ENCODE assay signal across 19 cellular contexts in the genomic region with DNA sequence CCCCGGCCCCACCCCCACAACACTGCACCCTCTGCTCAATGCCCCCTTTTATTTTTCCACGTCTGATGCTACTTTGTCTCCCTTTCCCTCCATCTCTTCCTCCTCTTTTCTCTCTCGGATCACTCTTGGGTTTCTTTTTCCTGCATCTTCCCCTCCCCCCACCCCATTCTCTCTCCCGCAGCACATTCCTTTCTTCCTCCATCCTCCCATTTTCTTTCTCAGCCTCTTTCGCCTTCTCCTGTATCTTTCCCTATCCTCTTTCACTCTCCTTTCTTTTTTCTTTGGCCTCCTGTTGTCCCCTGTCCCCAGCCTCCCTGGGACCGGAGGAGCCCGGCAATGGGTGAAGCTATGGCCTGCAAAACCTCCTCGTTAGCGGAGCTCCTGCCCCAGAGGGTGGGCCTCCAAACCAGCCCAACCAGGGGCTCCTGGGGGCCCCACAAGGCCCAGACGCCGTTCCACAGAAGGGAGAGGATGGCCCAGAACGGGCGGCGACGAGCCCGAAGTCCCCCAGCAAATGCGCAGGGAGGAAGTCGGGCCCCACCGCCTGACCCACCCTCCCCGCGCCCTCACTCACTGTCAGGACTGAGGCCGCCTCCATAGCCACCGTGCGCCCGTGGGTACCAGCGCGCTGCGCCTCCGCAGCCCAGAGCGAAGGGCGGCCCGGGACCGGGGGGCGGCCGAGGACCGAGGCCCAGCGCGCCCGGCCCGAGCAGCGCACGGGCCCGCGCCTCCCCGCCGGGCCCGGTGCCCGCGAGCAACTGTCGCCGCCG. TPM values are rescaled to one million over a fixed set of nuclear protein-coding genes. Genes with fewer than 3 reads are reported as not detected.
DNase-seq lines count a peak whose midpoint lies in the region; ATAC-seq and TF ChIP-seq lines count a peak whose summit lies in the region.
"Had no signal": no experiment of that assay in that cellular context is flagged by ENCODE, and none has a peak within 500 bp of the region (broad histone marks: within the 10 kb centered on the region; RNA-seq: fewer than 3 reads in every experiment).

No MANE protein-coding gene starts in this region.

- H2BK5ac ChIP-seq in mesendoderm (ENCODE audit: low read length): no peak overlapping the region

- H3K56ac ChIP-seq in mesendoderm (ENCODE audit: low read length): peak overlapping the region; percentile 89

- H3K9me3 Mint-ChIP-seq in WTC11: no peaks in the 10 kb centered on the region
- H3K9me3 Mint-ChIP-seq: activated CD4-positive, alpha-beta memory T cell treated with anti-CD3 and anti-CD28 coated beads for 36 hours; CD8-positive, alpha-beta T cell; natural killer cell treated with Interleukin-12 subunit alpha and Interleukin-12 subunit beta and Interleukin-15 and Interleukin-18, amount 100 ng/mL, for 72 hours had no signal

- no peak overlapping the region for H3K18ac ChIP-seq in mesendoderm (ENCODE audit: low read length)

- H3K23ac ChIP-seq in mesendoderm (ENCODE audit: low read length): no peak overlapping the region

- H3K4me3 ChIP-seq in left ventricle myocardium inferior (peak overlapping the region; percentile 43), right atrium auricular region (peak overlapping the region in 1 of 2 donors; percentile 33), mesendoderm (ENCODE audit: low read length) (no peak overlapping the region), suprapubic skin (peak overlapping the region; percentile 32)
- H3K4me3 ChIP-seq: thoracic aorta had no signal

- H3K4me3 Mint-ChIP-seq in WTC11: peak overlapping the region; percentile 65
- H3K4me3 Mint-ChIP-seq: activated CD4-positive, alpha-beta memory T cell treated with anti-CD3 and anti-CD28 coated beads for 36 hours; CD8-positive, alpha-beta T cell; natural killer cell treated with Interleukin-12 subunit alpha and Interleukin-12 subunit beta and Interleukin-15 and Interleukin-18, amount 100 ng/mL, for 72 hours had no signal

- H3K27me3 ChIP-seq in left ventricle myocardium inferior (ENCODE audit: low read depth) (peaks cover 100% of the 10 kb centered on the region), right atrium auricular region (peaks cover 20 to 41% of the 10 kb centered on the region in 2 donors), mesendoderm (ENCODE audit: insufficient read depth, low read length, poor library complexity) (peaks cover 90% of the 10 kb centered on the region), suprapubic skin (peaks cover 100% of the 10 kb centered on the region)

- peaks cover 91% of the 10 kb centered on the region for H3K27me3 Mint-ChIP-seq in WTC11 (ENCODE audit: low read depth)

- CTCF ChIA-PET in WTC11 (lab: Charles Lee): interaction anchor here (0.9 to 2.8 kb wide), 5 partner anchors 13 to 182 kb away, joined by 4 to 8 read pairs (median 7); no protein-coding TSS in a partner anchor

- H3K27ac ChIP-seq in left ventricle myocardium inferior (replicated peaks) (no peak overlapping the region), right atrium auricular region (no peak overlapping the region), mesendoderm (ENCODE audit: low read depth, low read length) (no peak overlapping the region), suprapubic skin (no peak overlapping the region)
- H3K27ac ChIP-seq: heart left ventricle, thoracic aorta had no signal

- H3K9me3 ChIP-seq in left ventricle myocardium inferior (replicated peaks) (no peaks in the 10 kb centered on the region), right atrium auricular region (no peaks in the 10 kb centered on the region), suprapubic skin (no peaks in the 10 kb centered on the region)
- H3K9me3 ChIP-seq: heart left ventricle, thoracic aorta had no signal

- POLR2A ChIA-PET in WTC11 (lab: Charles Lee): no interaction called here

- H3K36me3 Mint-ChIP-seq in WTC11: peaks cover 3% of the 10 kb centered on the region; the same call in 1 of the 2 replicates
- H3K36me3 Mint-ChIP-seq: activated CD4-positive, alpha-beta memory T cell treated with anti-CD3 and anti-CD28 coated beads for 36 hours; CD8-positive, alpha-beta T cell; natural killer cell treated with Interleukin-12 subunit alpha and Interleukin-12 subunit beta and Interleukin-15 and Interleukin-18, amount 100 ng/mL, for 72 hours had no signal

- no peak for TF ChIP-seq POLR2A in suprapubic skin (IDR thresholded peaks at IDR 0.05)

- no CpG with 5 or more reads among the region's 52 CpGs for WGBS in mesendoderm (ENCODE audit: extremely low coverage, insufficient coverage, low lambda C conversion rate)
- WGBS in suprapubic skin: 5% methylated on average over 10 of the region's 52 CpGs

- H3K4ac ChIP-seq in mesendoderm (ENCODE audit: low read depth, low read length): no peak overlapping the region

- no peak for TF ChIP-seq EP300 in suprapubic skin (IDR thresholded peaks at IDR 0.05)

- H4K5ac ChIP-seq in mesendoderm (ENCODE audit: low read length): no peak overlapping the region

- no peak for TF ChIP-seq CTCF in left ventricle myocardium inferior (IDR thresholded peaks at IDR 0.05; ENCODE audit: borderline replicate concordance)
- TF ChIP-seq CTCF in right atrium auricular region (IDR thresholded peaks at IDR 0.05): no peak
- TF ChIP-seq CTCF in WTC11 (IDR thresholded peaks at IDR 0.05): no peak
- no peak for TF ChIP-seq CTCF in suprapubic skin (IDR thresholded peaks at IDR 0.05)

- no peaks in the 10 kb centered on the region for H3K79me2 ChIP-seq in mesendoderm (ENCODE audit: control insufficient read depth, insufficient read depth, low read length)

- H3K27ac Mint-ChIP-seq in WTC11: no peak overlapping the region
- H3K27ac Mint-ChIP-seq: activated CD4-positive, alpha-beta memory T cell treated with anti-CD3 and anti-CD28 coated beads for 36 hours; CD8-positive, alpha-beta T cell; natural killer cell treated with Interleukin-12 subunit alpha and Interleukin-12 subunit beta and Interleukin-15 and Interleukin-18, amount 100 ng/mL, for 72 hours had no signal

- intact Hi-C loops in left ventricle myocardium inferior (cut with micrococcal nuclease): no loop called here

- no peak overlapping the region for H4K8ac ChIP-seq in mesendoderm (ENCODE audit: low read depth, low read length)

- H3K4me2 ChIP-seq in mesendoderm (ENCODE audit: low read length): peak overlapping the region; percentile 87

- H3K4me1 ChIP-seq in left ventricle myocardium inferior (peaks cover 15% of the 10 kb centered on the region), right atrium auricular region (peaks cover 0 to 12% of the 10 kb centered on the region in 2 donors), mesendoderm (ENCODE audit: control insufficient read depth, low read depth, low read length) (peaks cover 2% of the 10 kb centered on the region), suprapubic skin (peaks cover 20% of the 10 kb centered on the region)

- H3K4me1 Mint-ChIP-seq in WTC11: peaks cover 26% of the 10 kb centered on the region

- no peak overlapping the region for H2BK15ac ChIP-seq in mesendoderm (replicated peaks; ENCODE audit: low read depth)

- H3K36me3 ChIP-seq in left ventricle myocardium inferior: no peaks in the 10 kb centered on the region
- no peaks in the 10 kb centered on the region for H3K36me3 ChIP-seq in right atrium auricular region
- no peaks in the 10 kb centered on the region for H3K36me3 ChIP-seq in mesendoderm (ENCODE audit: control insufficient read depth, insufficient read depth, low read length)
- no peaks in the 10 kb centered on the region for H3K36me3 ChIP-seq in suprapubic skin
- H3K36me3 ChIP-seq: heart left ventricle, thoracic aorta had no signal

- no peak overlapping the region for H2AK5ac ChIP-seq in mesendoderm (ENCODE audit: low read length)

- no peak for DNase-seq in left ventricle myocardium inferior
- DNase-seq in right atrium auricular region (ENCODE audit: low spot score): no peak
- DNase-seq in WTC11 (ENCODE audit: low spot score): no peak
- no peak for DNase-seq in mesendoderm
- DNase-seq in suprapubic skin (ENCODE audit: low spot score in 2 of 2): no peak
- DNase-seq in SHP77 (lab: John Stamatoyannopoulos, UW): no peak
- no peak for DNase-seq in DMS53 treated with DMSO at 0.1 percent for 48 hours (lab: John Stamatoyannopoulos, UW; ENCODE audit: unreplicated experiment)
- DNase-seq in activated CD8-positive, alpha-beta memory T cell treated with anti-CD3 and anti-CD28 coated beads, Interleukin-2, amount 50 U/mL, for 48 hours: no peak
- DNase-seq: activated CD4-positive, alpha-beta memory T cell treated with anti-CD3 and anti-CD28 coated beads for 36 hours; CD8-positive, alpha-beta T cell; DMS79 treated with DMSO at 0.1 percent for 48 hours; heart left ventricle; Karpas-422; NCI-H1048; NCI-H2081 had no signal

- H3K79me1 ChIP-seq in mesendoderm (ENCODE audit: low read length): no peaks in the 10 kb centered on the region

- peak overlapping the region; percentile 66 for H3K9ac ChIP-seq in mesendoderm (ENCODE audit: low read length)

- H2BK120ac ChIP-seq in mesendoderm (ENCODE audit: low read depth, low read length): no peak overlapping the region

- ATAC-seq in WTC11: no peak
- ATAC-seq: CD8-positive, alpha-beta T cell; heart left ventricle; natural killer cell treated with Interleukin-12 subunit alpha and Interleukin-12 subunit beta and Interleukin-15 and Interleukin-18, amount 100 ng/mL, for 72 hours had no signal

TF ChIP-seq in WTC11, 78 proteins besides CTCF, POLR2A, EP300 and RAD21 (continues in another document):
- TF ChIP-seq FOXJ3 (CRISPR knock-in tag; IDR thresholded peaks at IDR 0.05; ENCODE audit: borderline replicate concordance) (no peak), ATF3 (CRISPR knock-in tag; conservative IDR thresholded peaks at IDR 0.05) (no peak), GABPB1 (CRISPR knock-in tag; IDR thresholded peaks at IDR 0.05) (no peak), NFATC4 (CRISPR knock-in tag; IDR thresholded peaks at IDR 0.05) (no peak), TCF7 (CRISPR knock-in tag; IDR thresholded peaks at IDR 0.05; ENCODE audit: low read depth) (no peak), GRHL2 (CRISPR knock-in tag; IDR thresholded peaks at IDR 0.05; ENCODE audit: insufficient replicate concordance, severe bottlenecking) (no peak)
- TF ChIP-seq, protein P1, sequence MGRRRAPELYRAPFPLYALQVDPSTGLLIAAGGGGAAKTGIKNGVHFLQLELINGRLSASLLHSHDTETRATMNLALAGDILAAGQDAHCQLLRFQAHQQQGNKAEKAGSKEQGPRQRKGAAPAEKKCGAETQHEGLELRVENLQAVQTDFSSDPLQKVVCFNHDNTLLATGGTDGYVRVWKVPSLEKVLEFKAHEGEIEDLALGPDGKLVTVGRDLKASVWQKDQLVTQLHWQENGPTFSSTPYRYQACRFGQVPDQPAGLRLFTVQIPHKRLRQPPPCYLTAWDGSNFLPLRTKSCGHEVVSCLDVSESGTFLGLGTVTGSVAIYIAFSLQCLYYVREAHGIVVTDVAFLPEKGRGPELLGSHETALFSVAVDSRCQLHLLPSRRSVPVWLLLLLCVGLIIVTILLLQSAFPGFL (CRISPR knock-in tag; IDR thresholded peaks at IDR 0.05; ENCODE audit: borderline replicate concordance): no peak

RNA-seq across cellular contexts. Expression of gene HMX1, which starts 0.8 kb away (rescaled TPM):
- total RNA-seq in left ventricle myocardium inferior (not detected), right atrium auricular region (not detected), WTC11 (2021) (6.9 to 10.0 TPM (median 7.8 TPM) in 3 replicates), suprapubic skin (not detected)
- polyA plus RNA-seq in mesendoderm (2013, experiment 1 of 2): 0.38 TPM
- polyA plus RNA-seq in mesendoderm (2013, experiment 2 of 2): 0.34 TPM
- total RNA-seq: activated CD4-positive, alpha-beta memory T cell treated with anti-CD3 and anti-CD28 coated beads for 36 hours; CD8-positive, alpha-beta T cell; chondrocyte; kidney epithelial cell; natural killer cell treated with Interleukin-12 subunit alpha and Interleukin-12 subunit beta and Interleukin-15 and Interleukin-18, amount 100 ng/mL, for 72 hours had no signal
- polyA plus RNA-seq: heart left ventricle had no signal
